ENCODE assay signal across 10 cellular contexts in genomic region chr13:97328222-97328790, GRCh38.
A peak's percentile ranks its signal among the peaks of the same experiment; 100 is the strongest.
DNase-seq lines count a peak whose midpoint lies in the region; ATAC-seq and TF ChIP-seq lines count a peak whose summit lies in the region.
"Had no signal": no experiment of that assay in that cellular context is flagged by ENCODE, and none has a peak within 500 bp of the region (broad histone marks: within the 10 kb centered on the region; RNA-seq: fewer than 3 reads in every experiment).

No MANE protein-coding gene starts in this region.

- ATAC-seq in foreskin keratinocyte (no peak), HG02870 (IDR thresholded peaks at IDR 0.05; ENCODE audit: unreplicated experiment) (no peak), GM19023 (IDR thresholded peaks at IDR 0.05; ENCODE audit: unreplicated experiment) (no peak)

- WGBS in SK-N-SH (ENCODE audit: low lambda C conversion rate): 78% methylated on average over 8 of the region's 12 CpGs
- no CpG with 5 or more reads among the region's 12 CpGs for WGBS in neuronal stem cell (ENCODE audit: extremely low coverage in 2 of 2, insufficient read length in 2 of 2, insufficient replicate concordance in 1 of 2), 2 donors

- peaks cover 4% of the 10 kb centered on the region for H4K20me1 ChIP-seq in SK-N-SH (ENCODE audit: insufficient read depth)

- H3K27me3 ChIP-seq in SK-N-SH (ENCODE audit: insufficient read depth): no peaks in the 10 kb centered on the region
- H3K27me3 ChIP-seq in foreskin keratinocyte: no peaks in the 10 kb centered on the region
- no peaks in the 10 kb centered on the region for H3K27me3 ChIP-seq in neuronal stem cell (ENCODE audit: control insufficient read depth in 3 of 3, insufficient read depth in 3 of 3, low read depth in 1 of 3, low read length in 3 of 3)

- peaks cover 97% of the 10 kb centered on the region for H3K79me2 ChIP-seq in SK-N-SH (ENCODE audit: insufficient read depth)

- CTCF ChIA-PET in SK-N-SH (lab: Yijun Ruan, JAX): interaction anchor here (0.6 to 4.1 kb wide), 3 partner anchors 16 to 281 kb away, joined by 3 to 12 read pairs (median 11); no protein-coding TSS in a partner anchor

- H2BK15ac ChIP-seq in neuronal stem cell (ENCODE audit: low read length): no peak overlapping the region

- POLR2A ChIA-PET in SK-N-SH (lab: Yijun Ruan, JAX): no interaction called here

- H3K4me2 ChIP-seq in SK-N-SH (peak overlapping the region; percentile 40), neuronal stem cell (ENCODE audit: insufficient read depth, low read length, poor library complexity, severe bottlenecking) (no peak overlapping the region)

- no peak overlapping the region for H3K4me3 ChIP-seq in SK-N-SH (ENCODE audit: low read depth in 2 of 2, low read length in 1 of 2)
- no peak overlapping the region for H3K4me3 ChIP-seq in neuronal stem cell (ENCODE audit: low read length in 2 of 2)

- H3K79me1 ChIP-seq in neuronal stem cell (ENCODE audit: low read depth, low read length): no peaks in the 10 kb centered on the region

- H4K91ac ChIP-seq in neuronal stem cell (ENCODE audit: low read depth, low read length, poor library complexity): peak overlapping the region; percentile 90

- H3K4me1 ChIP-seq in SK-N-SH (ENCODE audit: control insufficient read depth in 1 of 2, insufficient read depth in 2 of 2, low read depth in 1 of 2, low read length in 1 of 2) (peaks cover 21 to 23% of the 10 kb centered on the region in 2 experiments), foreskin keratinocyte (peaks cover 9% of the 10 kb centered on the region), neuronal stem cell (ENCODE audit: control insufficient read depth in 2 of 2, insufficient read depth in 1 of 2, low read depth in 1 of 2, low read length in 2 of 2) (peaks cover 3 to 19% of the 10 kb centered on the region in 2 donors)

- no peak for TF ChIP-seq CTCF in SK-N-SH (IDR thresholded peaks at IDR 0.05)
- TF ChIP-seq CTCF in foreskin keratinocyte (conservative IDR thresholded peaks at IDR 0.05): no peak

- peaks cover 7 to 23% of the 10 kb centered on the region in 2 experiments for H3K36me3 ChIP-seq in SK-N-SH (replicated peaks in 1 of 2; ENCODE audit: control insufficient read depth in 1 of 2, insufficient read depth in 2 of 2, low read length in 1 of 2)
- H3K36me3 ChIP-seq in neuronal stem cell (replicated peaks in 1 of 2; ENCODE audit: control insufficient read depth in 2 of 2, insufficient read depth in 2 of 2, low read length in 2 of 2): no peaks in the 10 kb centered on the region

- TF ChIP-seq RAD21 in SK-N-SH (IDR thresholded peaks at IDR 0.05; ENCODE audit: low read length): no peak

- DNase-seq in Caki2 (ENCODE audit: low read depth) (peak; percentile 67), SK-N-SH (no peak), foreskin keratinocyte (peak; percentile 28 to 56), neuronal stem cell (ENCODE audit: low spot score) (peak; percentile 76), posterior vena cava (ENCODE audit: low spot score) (no peak), pons (ENCODE audit: low spot score) (no peak)
- DNase-seq: hippocampal formation; stimulated activated CD4-positive, alpha-beta T cell treated with anti-CD3 and anti-CD28 coated beads, Interleukin-4, amount 100 ng/mL, for 4 hours had no signal

- intact Hi-C loops in posterior vena cava (cut with DNase I): no loop called here

- H3K9ac ChIP-seq in SK-N-SH: no peak overlapping the region; the same call in 1 of the 2 replicates
- H3K9ac ChIP-seq in neuronal stem cell (ENCODE audit: low read depth, low read length, poor library complexity): no peak overlapping the region

- TF ChIP-seq EP300 in SK-N-SH (IDR thresholded peaks at IDR 0.05; ENCODE audit: borderline replicate concordance in 1 of 2, low read depth in 1 of 2, low read length in 1 of 2): peak in 1 of 2 experiments; percentile 23; a peak in 1 of 4 replicates

- peak overlapping the region; percentile 70 to 74 for H3K27ac ChIP-seq in SK-N-SH (ENCODE audit: low read depth in 2 of 2, low read length in 1 of 2)
- no peak overlapping the region for H3K27ac ChIP-seq in foreskin keratinocyte
- H3K27ac ChIP-seq in neuronal stem cell (replicated peaks; ENCODE audit: low read length): peak overlapping the region; percentile 99

- H2AFZ ChIP-seq in SK-N-SH (ENCODE audit: low read depth) (no peak overlapping the region), neuronal stem cell (ENCODE audit: low read length) (peak overlapping the region; percentile 19)

- no peak overlapping the region for H2BK120ac ChIP-seq in neuronal stem cell (ENCODE audit: low read depth, low read length)

- no peaks in the 10 kb centered on the region for H3K9me3 ChIP-seq in SK-N-SH
- H3K9me3 ChIP-seq in neuronal stem cell (replicated peaks in 1 of 2; ENCODE audit: control insufficient read depth in 2 of 2, insufficient read depth in 1 of 2, low read depth in 1 of 2, low read length in 2 of 2): no peaks in the 10 kb centered on the region

- no peak overlapping the region for H4K8ac ChIP-seq in neuronal stem cell (ENCODE audit: low read depth, low read length)

- H3K4ac ChIP-seq in neuronal stem cell (ENCODE audit: low read length): no peak overlapping the region

- no peaks in the 10 kb centered on the region for H3K9me2 ChIP-seq in SK-N-SH

- H3K23ac ChIP-seq in neuronal stem cell (ENCODE audit: low read depth, low read length, poor library complexity): no peak overlapping the region

- in situ Hi-C loops in Caki2 (cut with HindIII; ENCODE audit: low pct_unique_long_range_greater_than_20kb, low sequenced_read_pairs): no loop called here

- no peak overlapping the region for H2BK12ac ChIP-seq in neuronal stem cell (ENCODE audit: low read length)

- H2AK5ac ChIP-seq in neuronal stem cell (ENCODE audit: low read depth, low read length): no peak overlapping the region

- peaks cover 58% of the 10 kb centered on the region for H3F3A ChIP-seq in SK-N-SH (replicated peaks; ENCODE audit: insufficient read depth)

- peak overlapping the region; percentile 55 for H2BK5ac ChIP-seq in neuronal stem cell (ENCODE audit: low read length)

- no peak overlapping the region for H3K14ac ChIP-seq in neuronal stem cell (ENCODE audit: low read length)

- H3K18ac ChIP-seq in neuronal stem cell (ENCODE audit: low read length): peak overlapping the region; percentile 98

TF ChIP-seq in SK-N-SH, 30 proteins besides CTCF, POLR2A, EP300 and RAD21:
- TF ChIP-seq NRF1 (IDR thresholded peaks at IDR 0.05; ENCODE audit: low read depth, low read length) (no peak), JUND (IDR thresholded peaks at IDR 0.05) (peak; percentile 26; the same call in 1 of the 2 replicates), RXRA (IDR thresholded peaks at IDR 0.05; ENCODE audit: borderline replicate concordance, low read depth) (peak; percentile 47; the same call in 1 of the 2 replicates), TCF12 (IDR thresholded peaks at IDR 0.05) (peak; percentile 50; the same call in 1 of the 2 replicates), REST (IDR thresholded peaks at IDR 0.05; ENCODE audit: low read depth, low read length) (0 out of 2 replicates have a peak, but pooled peaks have one; percentile 12), RFX5 (IDR thresholded peaks at IDR 0.05; ENCODE audit: low read length) (no peak), FOSL2 (IDR thresholded peaks at IDR 0.05; ENCODE audit: borderline replicate concordance, low read depth) (peak; percentile 8), TEAD4 (IDR thresholded peaks at IDR 0.05; ENCODE audit: borderline replicate concordance, insufficient read depth) (peak; percentile 92), MAX (IDR thresholded peaks at IDR 0.05; ENCODE audit: low read depth) (peak; percentile 25; the same call in 1 of the 2 replicates)

Comparison
In these comparisons a context has a peak if more than half of its experiments do, and no peak if none do; other contexts are left out.
1. DNase-seq: peak in Caki2 (single experiment), foreskin keratinocyte (2 of 2) and neuronal stem cell (single experiment); none in SK-N-SH (single experiment), posterior vena cava (single experiment) and pons (single experiment).